12 cellular contexts compared by ENCODE assay signal in genomic region chr1:191831572-191831971, GRCh38.
DNase-seq lines count a peak whose midpoint lies in the region; ATAC-seq, FAIRE-seq and TF ChIP-seq lines count a peak whose summit lies in the region.
"Had no signal": no experiment of that assay in that cellular context is flagged by ENCODE, and none has a peak within 500 bp of the region (broad histone marks: within the 10 kb centered on the region; RNA-seq: fewer than 3 reads in every experiment).

No MANE protein-coding gene starts in this region.

- no peaks in the 10 kb centered on the region for H3K4me1 Mint-ChIP-seq in type B pancreatic cell (ENCODE audit: unreplicated experiment)
- H3K4me1 Mint-ChIP-seq: activated CD8-positive, alpha-beta memory T cell treated with anti-CD3 and anti-CD28 coated beads, Interleukin-2, amount 10 ng/mL, durations not matched to agents 7 days and 5 days had no signal

- no peaks in the 10 kb centered on the region for H4K20me1 ChIP-seq in K562 (replicated peaks; ENCODE audit: control insufficient read depth, insufficient read depth, low read length)

- TF ChIP-seq CTCF in K562 (IDR thresholded peaks at IDR 0.05 in 2 of 3, conservative IDR thresholded peaks at IDR 0.05 in 1 of 3; ENCODE audit: insufficient read depth in 2 of 3, low read depth in 1 of 3, low read length in 3 of 3) (peak in 2 of 3 experiments; percentile 21 to 45; a peak in 3 of 6 replicates), type B pancreatic cell (conservative IDR thresholded peaks at IDR 0.05) (peak; percentile 15)

- no peaks in the 10 kb centered on the region for H3K4me1 ChIP-seq in K562 (replicated peaks in 1 of 2; ENCODE audit: control insufficient read depth in 2 of 2, insufficient read depth in 2 of 2, low read length in 2 of 2)
- H3K4me1 ChIP-seq: ascending aorta, SJCRH30, upper lobe of right lung had no signal

- no peak overlapping the region for H2AFZ ChIP-seq in K562 (ENCODE audit: low read depth, low read length)

- no peak overlapping the region for H3K4me3 Mint-ChIP-seq in type B pancreatic cell
- H3K4me3 Mint-ChIP-seq: activated CD8-positive, alpha-beta memory T cell treated with anti-CD3 and anti-CD28 coated beads, Interleukin-2, amount 10 ng/mL, durations not matched to agents 7 days and 5 days had no signal

- peak; percentile 15 for FAIRE-seq in K562 (lab: Jason Lieb, UNC)

- intact Hi-C loops in K562 (cut with micrococcal nuclease), result no loop called here

- H3K27me3 ChIP-seq in K562 (ENCODE audit: control insufficient read depth in 2 of 2, insufficient read depth in 2 of 2, low read length in 2 of 2), result no peaks in the 10 kb centered on the region
- H3K27me3 ChIP-seq: ascending aorta, SJCRH30, upper lobe of right lung had no signal

- no peak overlapping the region for H3K4me2 ChIP-seq in K562 (ENCODE audit: insufficient read depth, low read length)

- H3K9me3 ChIP-seq in K562 (replicated peaks; ENCODE audit: control insufficient read depth, insufficient read depth, low read depth, low read length), result peaks cover 3% of the 10 kb centered on the region; the same call in 1 of the 2 replicates
- H3K9me3 ChIP-seq: ascending aorta, SJCRH30, upper lobe of right lung had no signal

- DNase-seq in SKM-1 treated with dmso at 0.1 percent for 144 hours (lab: John Stamatoyannopoulos, UW; ENCODE audit: unreplicated experiment) (peak; percentile 16), SKM-1 (lab: John Stamatoyannopoulos, UW; ENCODE audit: unreplicated experiment) (no peak), MV-4-11 (lab: John Stamatoyannopoulos, UW) (peak; percentile 8), K562 (ENCODE audit: extremely low read depth in 1 of 4, low spot score in 3 of 4) (peak in 2 of 4 experiments; percentile 10 to 45), type B pancreatic cell (ENCODE audit: extremely low spot score, unreplicated experiment) (no peak), C1 segment of cervical spinal cord (lab: John Stamatoyannopoulos, UW) (no peak), NCI-H1930 (lab: John Stamatoyannopoulos, UW) (no peak), OCI-M2 (lab: John Stamatoyannopoulos, UW; ENCODE audit: unreplicated experiment) (no peak)
- DNase-seq: activated CD8-positive, alpha-beta memory T cell treated with anti-CD3 and anti-CD28 coated beads, Interleukin-2, amount 10 ng/mL, durations not matched to agents 7 days and 5 days; upper lobe of right lung had no signal

- no peaks in the 10 kb centered on the region for H3K9me1 ChIP-seq in K562 (ENCODE audit: control insufficient read depth, insufficient read depth, low read length)

- no peaks in the 10 kb centered on the region for H3K9me3 Mint-ChIP-seq in type B pancreatic cell

- peak in 1 of 2 experiments; percentile 67; a peak in 2 of 4 replicates for TF ChIP-seq RAD21 in K562 (CRISPR knock-in tag; conservative IDR thresholded peaks at IDR 0.05 in 1 of 2, IDR thresholded peaks at IDR 0.05 in 1 of 2)

- H3K27ac Mint-ChIP-seq in type B pancreatic cell, result no peak overlapping the region
- H3K27ac Mint-ChIP-seq: activated CD8-positive, alpha-beta memory T cell treated with anti-CD3 and anti-CD28 coated beads, Interleukin-2, amount 10 ng/mL, durations not matched to agents 7 days and 5 days had no signal

- H3K79me2 ChIP-seq in K562 (ENCODE audit: control insufficient read depth, insufficient read depth, low read length), result no peaks in the 10 kb centered on the region

- in situ Hi-C loops in K562 (cut with MboI), result no loop called here

- H3K27ac ChIP-seq in K562 (ENCODE audit: extremely low read depth, low read depth, low read length), result no peak overlapping the region
- H3K27ac ChIP-seq: ascending aorta, SJCRH30, upper lobe of right lung had no signal

- no TSS peak for BruUV-seq in K562 (replicated peaks; lab: Mats Ljungman, UMichigan)

- ATAC-seq in K562, result peak; percentile 84
- ATAC-seq: activated CD8-positive, alpha-beta memory T cell treated with anti-CD3 and anti-CD28 coated beads, Interleukin-2, amount 10 ng/mL, durations not matched to agents 7 days and 5 days; upper lobe of right lung had no signal

- POLR2A ChIA-PET in K562 (lab: Yijun Ruan, JAX), result no interaction called here

- H3K4me3 ChIP-seq in K562, result no peak overlapping the region
- H3K4me3 ChIP-seq: ascending aorta, SJCRH30, upper lobe of right lung had no signal

- H3K36me3 ChIP-seq in K562 (ENCODE audit: control insufficient read depth, insufficient read depth, low read length), result no peaks in the 10 kb centered on the region; the same call in 2 of the 3 replicates
- H3K36me3 ChIP-seq: ascending aorta, SJCRH30, upper lobe of right lung had no signal

- H3K27me3 Mint-ChIP-seq in type B pancreatic cell, result no peaks in the 10 kb centered on the region
- H3K27me3 Mint-ChIP-seq: activated CD8-positive, alpha-beta memory T cell treated with anti-CD3 and anti-CD28 coated beads, Interleukin-2, amount 10 ng/mL, durations not matched to agents 7 days and 5 days had no signal

- no peak for TF ChIP-seq EP300 in K562 (IDR thresholded peaks at IDR 0.05; ENCODE audit: low read length)

- H3K36me3 Mint-ChIP-seq in type B pancreatic cell, result no peaks in the 10 kb centered on the region
- H3K36me3 Mint-ChIP-seq: activated CD8-positive, alpha-beta memory T cell treated with anti-CD3 and anti-CD28 coated beads, Interleukin-2, amount 10 ng/mL, durations not matched to agents 7 days and 5 days had no signal

- 77% methylated on average over 4 of the region's 4 CpGs for WGBS in K562 (ENCODE audit: insufficient coverage, low coverage, missing lambda C conversion rate)

- CTCF ChIA-PET in K562 (lab: Yijun Ruan, JAX; ENCODE audit: low intra/inter-chr PET ratio), result no interaction called here

- H3K9ac ChIP-seq in K562 (ENCODE audit: insufficient read depth in 1 of 2, low read depth in 2 of 2, low read length in 2 of 2), result no peak overlapping the region

- no peak for TF ChIP-seq POLR2A in K562 (conservative IDR thresholded peaks at IDR 0.05)

TF ChIP-seq in K562, 482 proteins besides CTCF, POLR2A, EP300 and RAD21:
- TF ChIP-seq DACH1 (IDR thresholded peaks at IDR 0.05; ENCODE audit: partially characterized antibody) (no peak), CREM (IDR thresholded peaks at IDR 0.05; ENCODE audit: low read depth) (no peak), SMC3 (conservative IDR thresholded peaks at IDR 0.05; ENCODE audit: insufficient read depth, low read depth, low read length) (0 out of 2 replicates have a peak, but pooled peaks have one; percentile 13), RNF2 (IDR thresholded peaks at IDR 0.05) (no peak)

Comparison
In these comparisons a context has a peak if more than half of its experiments do, and no peak if none do; other contexts are left out.
1. DNase-seq: peak in SKM-1 treated with dmso at 0.1 percent for 144 hours (single experiment) and MV-4-11 (single experiment); none in SKM-1 (single experiment), type B pancreatic cell (single experiment), C1 segment of cervical spinal cord (0 of 14), NCI-H1930 (0 of 2) and OCI-M2 (single experiment).